Comparison of ENCODE assay signal across 8 cellular contexts in genomic region chr1:145846191-145846590, GRCh38. TPM values are rescaled to one million over a fixed set of nuclear protein-coding genes. Genes with fewer than 3 reads are reported as not detected.
A peak's percentile ranks its signal among the peaks of the same experiment; 100 is the strongest.
DNase-seq lines count a peak whose midpoint lies in the region; ATAC-seq, FAIRE-seq and TF ChIP-seq lines count a peak whose summit lies in the region.

No MANE protein-coding gene starts in this region.

- no peak for ATAC-seq in GM19452 (IDR thresholded peaks at IDR 0.05; ENCODE audit: unreplicated experiment)

- H3K4me2 ChIP-seq in endothelial cell of umbilical vein (ENCODE audit: insufficient read depth, low read length), result peak overlapping the region; percentile 79

- peak overlapping the region; percentile 69 for H2AFZ ChIP-seq in endothelial cell of umbilical vein (ENCODE audit: low read depth, low read length)

- H3K4me3 ChIP-seq in endothelial cell of umbilical vein (replicated peaks in 1 of 3; ENCODE audit: insufficient read depth in 1 of 3, low read depth in 1 of 3, low read length in 3 of 3), result peak overlapping the region in 2 of 3 experiments; percentile 58 to 59
- H3K4me3 ChIP-seq in mononuclear cell (ENCODE audit: low read length), result peak overlapping the region; percentile 58

- no peaks in the 10 kb centered on the region for H4K20me1 ChIP-seq in endothelial cell of umbilical vein (replicated peaks; ENCODE audit: control insufficient read depth, extremely low read depth, insufficient read depth, low read length)

- no peaks in the 10 kb centered on the region for H3K79me2 ChIP-seq in endothelial cell of umbilical vein (ENCODE audit: control insufficient read depth, insufficient read depth, low read length)

- DNase-seq in NCI-H146 (lab: John Stamatoyannopoulos, UW) (peak; percentile 50), NCI-H146 treated with DMSO at 0.1 percent for 48 hours (lab: John Stamatoyannopoulos, UW; ENCODE audit: unreplicated experiment) (no peak), HT-29 (ENCODE audit: low spot score) (peak; percentile 53), endothelial cell of umbilical vein (ENCODE audit: low read depth, low spot score) (peak; percentile 46), NCI-H1930 (lab: John Stamatoyannopoulos, UW) (no peak)

- POLR2A ChIA-PET in endothelial cell of umbilical vein (lab: Charles Lee), result interaction anchor here (0.6 to 3.0 kb wide), 3 partner anchors 13 to 166 kb away, joined by 3 to 13 read pairs (median 7); partner anchors contain the start of genes PIAS3 and RBM8A

- CTCF ChIA-PET in endothelial cell of umbilical vein (lab: Charles Lee), result interaction anchor here (0.7 to 9.1 kb wide), 25 partner anchors 11 to 205 kb away, joined by 3 to 154 read pairs (median 13); partner anchors contain the start of genes ANKRD34A, ANKRD35, ITGA10 and LIX1L

- peaks cover 18 to 32% of the 10 kb centered on the region in 2 experiments for H3K36me3 ChIP-seq in endothelial cell of umbilical vein (ENCODE audit: control insufficient read depth in 2 of 2, extremely low read depth in 1 of 2, insufficient read depth in 2 of 2, low read length in 2 of 2)

- dilution Hi-C loops in endothelial cell of umbilical vein (cut with MboI; ENCODE audit: extremely low pct_ligation_motif_present, low sequenced_read_pairs), result no loop called here

- no peak for TF ChIP-seq POLR2A in endothelial cell of umbilical vein (IDR thresholded peaks at IDR 0.05; ENCODE audit: low read depth, low read length)

- H3K4me1 ChIP-seq in endothelial cell of umbilical vein (ENCODE audit: control insufficient read depth, extremely low read depth, insufficient read depth, low read length) (peaks cover 24% of the 10 kb centered on the region), mononuclear cell (ENCODE audit: insufficient read depth, low read length) (peaks cover 17% of the 10 kb centered on the region)

- peak; percentile 71 for FAIRE-seq in endothelial cell of umbilical vein (lab: Jason Lieb, UNC)

- no peak for TF ChIP-seq CTCF in VCaP (conservative IDR thresholded peaks at IDR 0.05)
- TF ChIP-seq CTCF in endothelial cell of umbilical vein (IDR thresholded peaks at IDR 0.05; ENCODE audit: extremely low read depth in 1 of 2, insufficient read depth in 1 of 2, low read depth in 1 of 2, low read length in 2 of 2), result peak; percentile 54 to 63

- H3K9ac ChIP-seq in endothelial cell of umbilical vein (replicated peaks; ENCODE audit: extremely low read depth, insufficient read depth, low read length), result peak overlapping the region; percentile 71

- H3K9me3 ChIP-seq in endothelial cell of umbilical vein (replicated peaks; ENCODE audit: control insufficient read depth, insufficient read depth, low read length) (no peaks in the 10 kb centered on the region), mononuclear cell (ENCODE audit: low read depth, low read length) (no peaks in the 10 kb centered on the region)

- no peaks in the 10 kb centered on the region for H3K27me3 ChIP-seq in endothelial cell of umbilical vein (ENCODE audit: control insufficient read depth in 2 of 2, insufficient read depth in 2 of 2, low read length in 2 of 2)
- no peaks in the 10 kb centered on the region for H3K27me3 ChIP-seq in mononuclear cell (ENCODE audit: insufficient read depth, low read length)

- intact Hi-C loops in endothelial cell of umbilical vein (cut with micrococcal nuclease), result loop anchor here (1.0 kb wide), 2 partner anchors 64 to 167 kb away; partner anchors contain the start of gene ITGA10

- BruUV-seq in endothelial cell of umbilical vein (replicated peaks; lab: Mats Ljungman, UMichigan), result no TSS peak

- no peaks in the 10 kb centered on the region for H3K9me1 ChIP-seq in endothelial cell of umbilical vein (replicated peaks; ENCODE audit: control insufficient read depth, extremely low read depth, insufficient read depth, low read length)

- peak overlapping the region; percentile 60; the same call in 1 of the 2 replicates for H3K27ac ChIP-seq in VCaP
- peak overlapping the region; percentile 28 for H3K27ac ChIP-seq in endothelial cell of umbilical vein (ENCODE audit: insufficient read depth, low read depth, low read length)

TF ChIP-seq in endothelial cell of umbilical vein, 7 proteins besides CTCF, POLR2A, EP300 and RAD21:
- TF ChIP-seq POLR2AphosphoS5 (IDR thresholded peaks at IDR 0.05; ENCODE audit: insufficient read depth, low read depth, low read length), result no peak
- TF ChIP-seq EZH2 (IDR thresholded peaks at IDR 0.05; ENCODE audit: borderline replicate concordance, low read depth, low read length, severe bottlenecking), result no peak
- no peak for TF ChIP-seq MAX (IDR thresholded peaks at IDR 0.05; ENCODE audit: insufficient read depth, insufficient read length)
- TF ChIP-seq FOS (IDR thresholded peaks at IDR 0.05; ENCODE audit: borderline replicate concordance, insufficient read depth, low read length), result no peak
- TF ChIP-seq JUN (IDR thresholded peaks at IDR 0.05; ENCODE audit: borderline replicate concordance, insufficient read depth, insufficient read length, low read depth), result no peak
- no peak for TF ChIP-seq MYC (IDR thresholded peaks at IDR 0.05; ENCODE audit: low read depth, low read length)
- no peak for TF ChIP-seq GATA2 (IDR thresholded peaks at IDR 0.05; ENCODE audit: insufficient read depth, insufficient read length, low read depth, low read length)

RNA-seq across cellular contexts. Expression of gene NUDT17, which starts 0.8 kb away (rescaled TPM):
- total RNA-seq in HT-29 (2014; rRNA removed; shearing (Covaris generic)), result 0.63 and 1.6 TPM in 2 replicates
- total RNA-seq in endothelial cell of umbilical vein (3.6 and 5.1 TPM in 2 replicates), mononuclear cell (1.2 TPM)
- polyA plus RNA-seq in endothelial cell of umbilical vein, result 9.0 TPM in 2 replicates
- 6.9 and 7.0 TPM in 2 replicates for polyA plus RNA-seq in endothelial cell of umbilical vein (2011; cell fraction: cytosol; rRNA removed)
- 16.4 and 17.0 TPM in 2 replicates for polyA plus RNA-seq in endothelial cell of umbilical vein (2011; cell fraction: nucleus; rRNA removed)
- 4.5 TPM in 2 replicates for polyA plus RNA-seq in endothelial cell of umbilical vein (2012)
- 3.9 and 4.0 TPM in 2 replicates for polyA minus RNA-seq in endothelial cell of umbilical vein
- not detected for polyA minus RNA-seq in endothelial cell of umbilical vein (2011; cell fraction: cytosol; rRNA and poly(A)+ RNA removed)
- polyA minus RNA-seq in endothelial cell of umbilical vein (2011; cell fraction: nucleus; rRNA and poly(A)+ RNA removed), result 2.5 and 2.6 TPM in 2 replicates

RNA-seq across cellular contexts. Expression of gene PIAS3, which starts 12.7 kb away (rescaled TPM):
- total RNA-seq in HT-29 (2014; rRNA removed; shearing (Covaris generic)), result 15.8 and 25.2 TPM in 2 replicates
- total RNA-seq in endothelial cell of umbilical vein (50.1 and 53.3 TPM in 2 replicates), mononuclear cell (8.0 TPM)
- polyA plus RNA-seq in endothelial cell of umbilical vein, result 69.9 and 71.8 TPM in 2 replicates
- polyA plus RNA-seq in endothelial cell of umbilical vein (2011; cell fraction: cytosol; rRNA removed), result 37.9 and 42.4 TPM in 2 replicates
- 129 and 162 TPM in 2 replicates for polyA plus RNA-seq in endothelial cell of umbilical vein (2011; cell fraction: nucleus; rRNA removed)
- 45.0 and 49.8 TPM in 2 replicates for polyA plus RNA-seq in endothelial cell of umbilical vein (2012)
- 42.6 and 44.0 TPM in 2 replicates for polyA minus RNA-seq in endothelial cell of umbilical vein
- polyA minus RNA-seq in endothelial cell of umbilical vein (2011; cell fraction: cytosol; rRNA and poly(A)+ RNA removed), result 8.5 TPM
- 36.0 and 38.8 TPM in 2 replicates for polyA minus RNA-seq in endothelial cell of umbilical vein (2011; cell fraction: nucleus; rRNA and poly(A)+ RNA removed)

RNA-seq across cellular contexts. Expression of gene POLR3C, which starts 22.2 kb away (rescaled TPM):
- 14.8 and 19.7 TPM in 2 replicates for total RNA-seq in HT-29 (2014; rRNA removed; shearing (Covaris generic))
- total RNA-seq in endothelial cell of umbilical vein, result 30.4 and 31.0 TPM in 2 replicates
- 28.4 and 29.5 TPM in 2 replicates for polyA plus RNA-seq in endothelial cell of umbilical vein
- 38.1 and 38.3 TPM in 2 replicates for polyA plus RNA-seq in endothelial cell of umbilical vein (2011; cell fraction: cytosol; rRNA removed)
- polyA plus RNA-seq in endothelial cell of umbilical vein (2011; cell fraction: nucleus; rRNA removed), result 52.1 and 53.3 TPM in 2 replicates
- 22.1 and 27.2 TPM in 2 replicates for polyA plus RNA-seq in endothelial cell of umbilical vein (2012)
- 42.6 and 48.0 TPM in 2 replicates for polyA minus RNA-seq in endothelial cell of umbilical vein
- 23.2 TPM for polyA minus RNA-seq in endothelial cell of umbilical vein (2011; cell fraction: cytosol; rRNA and poly(A)+ RNA removed)
- polyA minus RNA-seq in endothelial cell of umbilical vein (2011; cell fraction: nucleus; rRNA and poly(A)+ RNA removed), result 24.2 and 29.4 TPM in 2 replicates
- 29.9 TPM for total RNA-seq in mononuclear cell

RNA-seq across cellular contexts. Expression of gene RNF115, which starts 22.3 kb away (rescaled TPM):
- total RNA-seq in HT-29 (2014; rRNA removed; shearing (Covaris generic)), result 6.5 and 9.9 TPM in 2 replicates
- total RNA-seq in endothelial cell of umbilical vein (17.3 and 20.5 TPM in 2 replicates), mononuclear cell (16.4 TPM)
- 6.4 and 7.6 TPM in 2 replicates for polyA plus RNA-seq in endothelial cell of umbilical vein
- 8.2 and 8.3 TPM in 2 replicates for polyA plus RNA-seq in endothelial cell of umbilical vein (2011; cell fraction: cytosol; rRNA removed)
- 20.5 and 22.1 TPM in 2 replicates for polyA plus RNA-seq in endothelial cell of umbilical vein (2011; cell fraction: nucleus; rRNA removed)
- 7.9 and 11.6 TPM in 2 replicates for polyA plus RNA-seq in endothelial cell of umbilical vein (2012)
- 14.3 and 16.2 TPM in 2 replicates for polyA minus RNA-seq in endothelial cell of umbilical vein
- polyA minus RNA-seq in endothelial cell of umbilical vein (2011; cell fraction: cytosol; rRNA and poly(A)+ RNA removed), result 4.8 TPM
- polyA minus RNA-seq in endothelial cell of umbilical vein (2011; cell fraction: nucleus; rRNA and poly(A)+ RNA removed), result 17.6 and 22.6 TPM in 2 replicates

RNA-seq across cellular contexts. Expression of gene ANKRD35, which starts 39.5 kb away (rescaled TPM):
- 0.29 and 0.46 TPM in 2 replicates for total RNA-seq in HT-29 (2014; rRNA removed; shearing (Covaris generic))
- 0.14 and 0.20 TPM in 2 replicates for total RNA-seq in endothelial cell of umbilical vein
- 0.10 and 0.15 TPM in 2 replicates for polyA plus RNA-seq in endothelial cell of umbilical vein
- 0.13 TPM in 2 replicates for polyA plus RNA-seq in endothelial cell of umbilical vein (2011; cell fraction: cytosol; rRNA removed)
- 0.21 and 0.45 TPM in 2 replicates for polyA plus RNA-seq in endothelial cell of umbilical vein (2011; cell fraction: nucleus; rRNA removed)
- polyA plus RNA-seq in endothelial cell of umbilical vein (2012), result 0.20 and 0.35 TPM in 2 replicates
- polyA minus RNA-seq in endothelial cell of umbilical vein, result 0.19 TPM in 1 of 2 replicates, not detected in the other
- polyA minus RNA-seq in endothelial cell of umbilical vein (2011; cell fraction: cytosol; rRNA and poly(A)+ RNA removed), result not detected
- 0.10 TPM in 1 of 2 replicates, not detected in the other for polyA minus RNA-seq in endothelial cell of umbilical vein (2011; cell fraction: nucleus; rRNA and poly(A)+ RNA removed)
- not detected for total RNA-seq in mononuclear cell

Comparison
In these comparisons a context has a peak if more than half of its experiments do, and no peak if none do; other contexts are left out.
1. DNase-seq: peak in NCI-H146 (single experiment), HT-29 (single experiment) and endothelial cell of umbilical vein (single experiment); none in NCI-H146 treated with DMSO at 0.1 percent for 48 hours (single experiment) and NCI-H1930 (0 of 2).